8 cellular contexts compared by ENCODE assay signal in genomic region chr9:6931913-6932312, GRCh38.
DNase-seq lines count a peak whose midpoint lies in the region; ATAC-seq and TF ChIP-seq lines count a peak whose summit lies in the region.

No MANE protein-coding gene starts in this region.

- no peak overlapping the region for H3K27ac ChIP-seq in left lung

- DNase-seq in left lung: no peak
- DNase-seq in mesenteric fat pad (ENCODE audit: low spot score): no peak
- DNase-seq in amygdala (lab: John Stamatoyannopoulos, UW): no peak
- DNase-seq in activated gamma-delta T cell treated with Interleukin-2 at 50 U/mL for 16 hours: no peak
- no peak for DNase-seq in NCI-H345 (lab: John Stamatoyannopoulos, UW)

- H3K27me3 ChIP-seq in left lung: no peaks in the 10 kb centered on the region

- peaks cover 11% of the 10 kb centered on the region for H3K36me3 Mint-ChIP-seq in activated naive CD8-positive, alpha-beta T cell

- intact Hi-C loops in left lung (cut with DNase I): no loop called here

- H3K9me3 ChIP-seq in left lung: no peaks in the 10 kb centered on the region

- peaks cover 28% of the 10 kb centered on the region for H3K4me1 Mint-ChIP-seq in activated naive CD8-positive, alpha-beta T cell (ENCODE audit: low read depth)

- peaks cover 3% of the 10 kb centered on the region for H3K9me3 Mint-ChIP-seq in activated naive CD8-positive, alpha-beta T cell (ENCODE audit: low read depth)

- ATAC-seq in GM18520 (IDR thresholded peaks at IDR 0.05; ENCODE audit: unreplicated experiment) (peak; percentile 83), HG03095 (IDR thresholded peaks at IDR 0.05; ENCODE audit: unreplicated experiment) (peak; percentile 49), left lung (peak; percentile 59)

- no peaks in the 10 kb centered on the region for H3K36me3 ChIP-seq in left lung

- no peaks in the 10 kb centered on the region for H3K27me3 Mint-ChIP-seq in activated naive CD8-positive, alpha-beta T cell

- H3K4me1 ChIP-seq in left lung: no peaks in the 10 kb centered on the region

- no peak for TF ChIP-seq CTCF in left lung (IDR thresholded peaks at IDR 0.05)

- peak overlapping the region; percentile 86 for H3K27ac Mint-ChIP-seq in activated naive CD8-positive, alpha-beta T cell

- H3K4me3 ChIP-seq in left lung: no peak overlapping the region

- no peak overlapping the region for H3K4me3 Mint-ChIP-seq in activated naive CD8-positive, alpha-beta T cell
